ENCODE assay signal across 1 cellular context in the genomic region with DNA sequence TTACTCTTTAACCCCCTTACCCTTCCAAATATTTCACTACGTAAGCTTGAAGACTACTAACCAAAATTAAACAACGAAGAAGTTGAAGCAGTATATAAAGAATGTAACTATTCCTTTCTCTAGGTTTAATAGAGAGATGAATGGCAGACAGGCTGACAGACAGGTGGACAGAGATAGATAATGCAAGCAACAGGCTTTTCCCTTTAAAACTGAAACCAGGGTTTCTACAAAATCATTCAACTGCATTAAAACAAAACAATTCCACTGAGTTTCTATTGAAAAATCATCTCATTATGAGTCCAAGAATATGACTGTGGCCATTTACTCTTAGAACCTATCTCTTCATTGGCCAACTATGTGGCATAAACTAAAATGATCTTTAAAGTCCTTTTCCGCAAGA.
A peak's percentile ranks its signal among the peaks of the same experiment; 100 is the strongest.
TF ChIP-seq lines count a peak whose summit lies in the region.

No MANE protein-coding gene starts in this region.

TF ChIP-seq in K562, 482 proteins besides CTCF, POLR2A, EP300 and RAD21:
- TF ChIP-seq, protein P1, sequence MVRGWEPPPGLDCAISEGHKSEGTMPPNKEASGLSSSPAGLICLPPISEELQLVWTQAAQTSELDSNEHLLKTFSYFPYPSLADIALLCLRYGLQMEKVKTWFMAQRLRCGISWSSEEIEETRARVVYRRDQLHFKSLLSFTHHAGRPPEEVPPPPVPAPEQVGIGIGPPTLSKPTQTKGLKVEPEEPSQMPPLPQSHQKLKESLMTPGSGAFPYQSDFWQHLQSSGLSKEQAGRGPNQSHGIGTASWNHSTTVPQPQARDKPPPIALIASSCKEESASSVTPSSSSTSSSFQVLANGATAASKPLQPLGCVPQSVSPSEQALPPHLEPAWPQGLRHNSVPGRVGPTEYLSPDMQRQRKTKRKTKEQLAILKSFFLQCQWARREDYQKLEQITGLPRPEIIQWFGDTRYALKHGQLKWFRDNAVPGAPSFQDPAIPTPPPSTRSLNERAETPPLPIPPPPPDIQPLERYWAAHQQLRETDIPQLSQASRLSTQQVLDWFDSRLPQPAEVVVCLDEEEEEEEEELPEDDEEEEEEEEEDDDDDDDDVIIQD (CRISPR knock-in tag; IDR thresholded peaks at IDR 0.05) = no peak
- TF ChIP-seq STAT5B (CRISPR knock-in tag; IDR thresholded peaks at IDR 0.05) (no peak), ZNF780A (CRISPR knock-in tag; IDR thresholded peaks at IDR 0.05) (no peak), FOXA1 (IDR thresholded peaks at IDR 0.05; ENCODE audit: borderline replicate concordance) (no peak), MEIS2 (IDR thresholded peaks at IDR 0.05; ENCODE audit: partially characterized antibody) (peak; percentile 30), ZKSCAN8 (CRISPR knock-in tag; IDR thresholded peaks at IDR 0.05) (no peak), PKNOX1 (IDR thresholded peaks at IDR 0.05) (peak; percentile 67)
